1 cellular context compared by ENCODE assay signal in genomic region chr16:31032736-31033708, GRCh38.
A peak's percentile ranks its signal among the peaks of the same experiment; 100 is the strongest.
TF ChIP-seq lines count a peak whose summit lies in the region.

STX4 (plus strand) TSS chr16:31033558; CDS start chr16:31033806, 248 bp downstream.

TF ChIP-seq in K562, 482 proteins besides CTCF, POLR2A, EP300 and RAD21 (continued from another document and continues in another):
- TF ChIP-seq ARID4B (CRISPR knock-in tag; IDR thresholded peaks at IDR 0.05) (peak; percentile 60; the same call in 1 of the 2 replicates), CREB1 (IDR thresholded peaks at IDR 0.05) (peak; percentile 99), CREB1 (CRISPR knock-in tag; IDR thresholded peaks at IDR 0.05) (peak; percentile 97), IRF9 (tag; IDR thresholded peaks at IDR 0.05) (no peak), AFF4 (CRISPR knock-in tag; IDR thresholded peaks at IDR 0.05) (peak; percentile 77; the same call in 1 of the 2 replicates), KDM4B (IDR thresholded peaks at IDR 0.05; ENCODE audit: borderline replicate concordance in 2 of 2, low read depth in 1 of 2) (peak in 1 of 2 experiments; percentile 98; a peak in 2 of 4 replicates), MAFG (tag; conservative IDR thresholded peaks at IDR 0.05) (no peak), XRCC4 (IDR thresholded peaks at IDR 0.05; ENCODE audit: extremely low read depth, insufficient read depth, insufficient read length) (no peak), TAF15 (IDR thresholded peaks at IDR 0.05; ENCODE audit: low read depth, low read length) (no peak), MCM7 (IDR thresholded peaks at IDR 0.05) (no peak), CBX1 (IDR thresholded peaks at IDR 0.05; ENCODE audit: low read depth) (peak; percentile 64), ZNF75A (CRISPR knock-in tag; IDR thresholded peaks at IDR 0.05) (no peak), SMARCC2 (IDR thresholded peaks at IDR 0.05; ENCODE audit: low read depth) (no peak; the same call in 1 of the 2 replicates), POLR2G (IDR thresholded peaks at IDR 0.05; ENCODE audit: low read depth, low read length) (peak; percentile 83), RBM39 (optimal IDR thresholded peaks at IDR 0.05; ENCODE audit: low read depth, low read length) (no peak), MAFK (IDR thresholded peaks at IDR 0.05; ENCODE audit: low read length) (no peak), ZNF384 (IDR thresholded peaks at IDR 0.05; ENCODE audit: low read depth, low read length) (no peak), CSDE1 (IDR thresholded peaks at IDR 0.05) (no peak; a peak in 1 of 4 replicates), MED1 (CRISPR knock-in tag; IDR thresholded peaks at IDR 0.05; ENCODE audit: borderline replicate concordance) (no peak), RBM25 (IDR thresholded peaks at IDR 0.05; ENCODE audit: low read depth, low read length, severe bottlenecking) (no peak), TRIM25 (IDR thresholded peaks at IDR 0.05; ENCODE audit: borderline replicate concordance) (no peak), GABPA (tag; conservative IDR thresholded peaks at IDR 0.05; ENCODE audit: low read depth) (peak; percentile 99), ZBTB33 (CRISPR knock-in tag; IDR thresholded peaks at IDR 0.05) (peak; percentile 60; the same call in 1 of the 2 replicates), ZNF586 (CRISPR knock-in tag; conservative IDR thresholded peaks at IDR 0.05) (no peak), ZNF184 (CRISPR knock-in tag; IDR thresholded peaks at IDR 0.05) (no peak), NFRKB (IDR thresholded peaks at IDR 0.05; ENCODE audit: low read depth) (peak; percentile 49; the same call in 1 of the 2 replicates), MTA2 (IDR thresholded peaks at IDR 0.05; ENCODE audit: low read depth) (no peak), SP2 (IDR thresholded peaks at IDR 0.05; ENCODE audit: extremely low read depth, low read depth, low read length, poor library complexity, severe bottlenecking) (no peak), ZNF445 (CRISPR knock-in tag; IDR thresholded peaks at IDR 0.05; ENCODE audit: low read depth) (no peak), ZNF324 (CRISPR knock-in tag; IDR thresholded peaks at IDR 0.05) (0 out of 2 replicates have a peak, but pooled peaks have one; percentile 18), ZNF121 (CRISPR knock-in tag; conservative IDR thresholded peaks at IDR 0.05) (no peak), BMI1 (IDR thresholded peaks at IDR 0.05; ENCODE audit: low read length) (no peak), ZNF23 (CRISPR knock-in tag; IDR thresholded peaks at IDR 0.05) (no peak), USF1 (CRISPR knock-in tag; IDR thresholded peaks at IDR 0.05) (peak; percentile 100), RB1 (IDR thresholded peaks at IDR 0.05; ENCODE audit: low read depth) (no peak; the same call in 1 of the 2 replicates), ZNF785 (CRISPR knock-in tag; IDR thresholded peaks at IDR 0.05) (no peak), ZBTB40 (IDR thresholded peaks at IDR 0.05) (peak; percentile 99), ZBTB40 (CRISPR knock-in tag; IDR thresholded peaks at IDR 0.05) (no peak), POLR3A (IDR thresholded peaks at IDR 0.05; ENCODE audit: borderline replicate concordance, extremely low read depth, insufficient read depth, insufficient read length) (no peak), PTBP1 (IDR thresholded peaks at IDR 0.05; ENCODE audit: low read depth, low read length) (no peak)
